In the genomic region with DNA sequence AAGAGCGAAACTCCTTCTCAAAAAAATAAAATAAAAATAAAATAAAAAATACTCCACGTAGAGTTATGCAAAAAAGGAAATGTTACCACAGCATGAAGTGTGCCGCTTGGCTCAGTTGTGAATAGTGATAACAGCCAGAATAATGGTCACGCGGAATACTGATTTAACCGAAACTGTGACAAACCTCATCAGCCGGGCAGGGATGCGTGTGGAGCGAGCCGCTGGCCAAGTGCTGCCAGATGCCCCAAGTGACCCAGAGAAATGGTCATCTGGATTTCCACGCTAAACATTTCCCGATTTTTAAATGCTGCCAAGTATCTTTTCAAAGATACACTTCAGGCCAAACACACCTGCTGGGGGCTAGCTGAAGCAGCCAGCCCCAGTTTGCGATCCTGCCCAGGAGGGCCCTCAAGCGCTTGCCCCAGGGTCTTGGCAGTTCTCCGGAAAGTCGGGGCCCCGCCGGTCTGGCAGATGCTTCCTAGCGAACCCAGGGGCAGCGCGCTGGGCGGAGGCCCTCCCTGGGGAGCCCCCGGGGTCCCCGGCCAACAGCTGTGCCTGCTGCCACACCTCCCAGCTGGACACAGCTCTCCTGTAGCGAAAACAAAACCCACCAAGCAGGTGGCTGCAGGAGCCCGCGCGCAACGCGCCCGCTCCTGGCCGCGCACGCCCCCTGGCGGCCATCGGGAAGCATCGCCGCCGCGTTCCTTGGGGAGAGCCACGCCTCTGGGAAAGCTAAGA, we compare ENCODE assay signal across 8 cellular contexts. TPM values are rescaled to one million over a fixed set of nuclear protein-coding genes. Genes with fewer than 3 reads are reported as not detected.
DNase-seq lines count a peak whose midpoint lies in the region; ATAC-seq and TF ChIP-seq lines count a peak whose summit lies in the region.

No MANE protein-coding gene starts in this region.

- ATAC-seq in HG02884 (IDR thresholded peaks at IDR 0.05; ENCODE audit: unreplicated experiment): peak; percentile 50

- intact Hi-C loops in activated CD4-positive, alpha-beta T cell treated with anti-CD3 and anti-CD28 coated beads, Interleukin-2, amount 10 ng/mL, durations not matched to agents 24 days and 14 days (cut with micrococcal nuclease): loop anchor here (1.0 to 5.0 kb wide), 4 partner anchors 67 to 290 kb away; no protein-coding TSS in a partner anchor
- intact Hi-C loops in lower leg skin (cut with DNase I; ENCODE audit: low total_unique reads): loop anchor here (2.0 kb wide), 1 partner anchor 93 kb away; no protein-coding TSS in a partner anchor

- H3K36me3 Mint-ChIP-seq in activated CD4-positive, alpha-beta T cell treated with anti-CD3 and anti-CD28 coated beads, Interleukin-2, amount 10 ng/mL, durations not matched to agents 24 days and 14 days (ENCODE audit: low read depth): peaks cover 17% of the 10 kb centered on the region

- no peak overlapping the region for H3K27ac ChIP-seq in coronary artery

- TF ChIP-seq CTCF in coronary artery (IDR thresholded peaks at IDR 0.05) (peak; percentile 99), lower leg skin (IDR thresholded peaks at IDR 0.05) (peak in 2 of 3 donors; percentile 21 to 88)

- DNase-seq in NCI-H446 (lab: John Stamatoyannopoulos, UW): peak; percentile 3 to 59
- DNase-seq in NCI-H446 treated with DMSO at 0.1 percent for 48 hours (lab: John Stamatoyannopoulos, UW): no peak
- peak; percentile 4 for DNase-seq in NCI-H2171 (lab: John Stamatoyannopoulos, UW)
- peak; percentile 94 for DNase-seq in activated CD4-positive, alpha-beta T cell treated with anti-CD3 and anti-CD28 coated beads, Interleukin-2, amount 10 ng/mL, durations not matched to agents 24 days and 14 days
- no peak for DNase-seq in coronary artery (ENCODE audit: low spot score)
- DNase-seq in lower leg skin (ENCODE audit: low spot score in 2 of 2): peak; percentile 49 to 92
- DNase-seq in stimulated activated CD4-positive, alpha-beta T cell treated with anti-CD3 and anti-CD28 coated beads, Interleukin-4, amount 100 ng/mL, for 24 hours: peak; percentile 77

- TF ChIP-seq POLR2A in lower leg skin (IDR thresholded peaks at IDR 0.05): no peak

- peak overlapping the region; percentile 69 for H3K4me3 ChIP-seq in coronary artery
- H3K4me3 ChIP-seq in lower leg skin (ENCODE audit: low read depth, poor library complexity, severe bottlenecking): no peak overlapping the region

- H3K27ac Mint-ChIP-seq in activated CD4-positive, alpha-beta T cell treated with anti-CD3 and anti-CD28 coated beads, Interleukin-2, amount 10 ng/mL, durations not matched to agents 24 days and 14 days: no peak overlapping the region

- WGBS in lower leg skin, 2 donors: 21 to 23% methylated on average over 38 to 39 of the region's 41 CpGs

- no peaks in the 10 kb centered on the region for H3K9me3 Mint-ChIP-seq in activated CD4-positive, alpha-beta T cell treated with anti-CD3 and anti-CD28 coated beads, Interleukin-2, amount 10 ng/mL, durations not matched to agents 24 days and 14 days

- no peaks in the 10 kb centered on the region for H3K27me3 Mint-ChIP-seq in activated CD4-positive, alpha-beta T cell treated with anti-CD3 and anti-CD28 coated beads, Interleukin-2, amount 10 ng/mL, durations not matched to agents 24 days and 14 days

- H3K4me1 Mint-ChIP-seq in activated CD4-positive, alpha-beta T cell treated with anti-CD3 and anti-CD28 coated beads, Interleukin-2, amount 10 ng/mL, durations not matched to agents 24 days and 14 days: peaks cover 28% of the 10 kb centered on the region

- no peak overlapping the region for H3K4me3 Mint-ChIP-seq in activated CD4-positive, alpha-beta T cell treated with anti-CD3 and anti-CD28 coated beads, Interleukin-2, amount 10 ng/mL, durations not matched to agents 24 days and 14 days

RNA-seq across cellular contexts. Expression of a gene that starts 35.1 kb away (rescaled TPM):
- total RNA-seq in activated CD4-positive, alpha-beta T cell treated with anti-CD3 and anti-CD28 coated beads, Interleukin-2, amount 10 ng/mL, durations not matched to agents 24 days and 14 days: 79.3 and 79.6 TPM in 2 replicates
- 100 to 1,000 TPM in 2 of 4 donors, 10 to 100 TPM in 2; 63.1 to 284 (median 118) TPM for total RNA-seq in lower leg skin

Comparison
In these comparisons a context has a peak if more than half of its experiments do, and no peak if none do; other contexts are left out.
1. DNase-seq: peak in NCI-H446 (2 of 2), NCI-H2171 (single experiment), activated CD4-positive, alpha-beta T cell treated with anti-CD3 and anti-CD28 coated beads, Interleukin-2, amount 10 ng/mL, durations not matched to agents 24 days and 14 days (single experiment), lower leg skin (2 of 2) and stimulated activated CD4-positive, alpha-beta T cell treated with anti-CD3 and anti-CD28 coated beads, Interleukin-4, amount 100 ng/mL, for 24 hours (single experiment); none in NCI-H446 treated with DMSO at 0.1 percent for 48 hours (single experiment) and coronary artery (single experiment).